10 cellular contexts compared by ENCODE assay signal in genomic region chr6:32367641-32368040, GRCh38. TPM values are rescaled to one million over a fixed set of nuclear protein-coding genes. Genes with fewer than 3 reads are reported as not detected.
"Had no signal": no experiment of that assay in that cellular context is flagged by ENCODE, and none has a peak within 500 bp of the region (broad histone marks: within the 10 kb centered on the region; RNA-seq: fewer than 3 reads in every experiment).

No MANE protein-coding gene starts in this region.

- H3K4me3 ChIP-seq: GM23248 had no signal

- FAIRE-seq: H54, HTR-8/SVneo had no signal

- H3K27ac ChIP-seq: GM23248, HL-60, KMS-11 had no signal

- H2AFZ ChIP-seq: GM23248 had no signal

- H3K9ac ChIP-seq: GM23248, KMS-11 had no signal

- DNase-seq: GM23248, GOT3, H9, HCEC 1CT, Karpas-422, KBM-7 had no signal

- H3K4me2 ChIP-seq: KMS-11 had no signal

RNA-seq across cellular contexts. Expression of gene TSBP1, which starts 4.1 kb away (rescaled TPM):
- total RNA-seq: GM23248, H9 had no signal
- polyA plus RNA-seq: GM23248 had no signal

RNA-seq across cellular contexts. Expression of gene BTNL2, which starts 39.3 kb away (rescaled TPM):
- total RNA-seq: GM23248, H9 had no signal
- polyA plus RNA-seq: GM23248 had no signal
